ENCODE assay signal across 7 cellular contexts in genomic region chr4:83734576-83734975, GRCh38.
"Had no signal": no experiment of that assay in that cellular context is flagged by ENCODE, and none has a peak within 500 bp of the region (broad histone marks: within the 10 kb centered on the region; RNA-seq: fewer than 3 reads in every experiment).

No MANE protein-coding gene starts in this region.

- ATAC-seq: HepG2, K562 had no signal

- H3K27ac Mint-ChIP-seq: IgD-negative memory B cell had no signal

- H3K27me3 Mint-ChIP-seq: IgD-negative memory B cell had no signal

- H3K36me3 Mint-ChIP-seq: IgD-negative memory B cell had no signal

- DNase-seq: IMR-90, KBM-7, KG1 had no signal

- H3K4me1 Mint-ChIP-seq: IgD-negative memory B cell had no signal

- H3K4me3 ChIP-seq: K562 had no signal

- H3K4me3 Mint-ChIP-seq: IgD-negative memory B cell had no signal

- H3K27ac ChIP-seq: HL-60 had no signal
